Comparison of ENCODE assay signal across 15 cellular contexts in genomic region chr1:44714532-44714931, GRCh38. TPM values are rescaled to one million over a fixed set of nuclear protein-coding genes. Genes with fewer than 3 reads are reported as not detected.
DNase-seq lines count a peak whose midpoint lies in the region; ATAC-seq, FAIRE-seq and TF ChIP-seq lines count a peak whose summit lies in the region.
"Had no signal": no experiment of that assay in that cellular context is flagged by ENCODE, and none has a peak within 500 bp of the region (broad histone marks: within the 10 kb centered on the region; RNA-seq: fewer than 3 reads in every experiment).

No MANE protein-coding gene starts in this region.

- H3K27ac ChIP-seq in BLaER1 (no peak overlapping the region), HCT116 (ENCODE audit: low read depth, low read length) (no peak overlapping the region)
- H3K27ac ChIP-seq: tibial artery had no signal

- no peaks in the 10 kb centered on the region for H3K27me3 Mint-ChIP-seq in T-helper 17 cell
- H3K27me3 Mint-ChIP-seq in naive thymus-derived CD8-positive, alpha-beta T cell: no peaks in the 10 kb centered on the region

- H3K27me3 ChIP-seq in BLaER1: no peaks in the 10 kb centered on the region
- 0 out of 2 replicates have a peak, but pooled peaks cover 4% of the 10 kb centered on the region for H3K27me3 ChIP-seq in HCT116 (ENCODE audit: insufficient read depth, low read length)

- H3K9me3 ChIP-seq in BLaER1 (no peaks in the 10 kb centered on the region), HCT116 (ENCODE audit: control insufficient read depth in 1 of 2, insufficient read depth in 1 of 2, low read depth in 1 of 2, low read length in 2 of 2) (no peaks in the 10 kb centered on the region), T-helper 17 cell (ENCODE audit: control insufficient read depth, low read length, poor library complexity, severe bottlenecking) (no peaks in the 10 kb centered on the region)
- H3K9me3 ChIP-seq: tibial artery had no signal

- TF ChIP-seq POLR2A in HCT116 (IDR thresholded peaks at IDR 0.05; ENCODE audit: borderline replicate concordance, extremely low read depth, insufficient read depth, insufficient read length) (no peak), H54 (IDR thresholded peaks at IDR 0.05; ENCODE audit: low read depth, low read length) (no peak)

- peak; percentile 20 for ATAC-seq in HCT116
- ATAC-seq in T-helper 17 cell: no peak
- ATAC-seq in naive thymus-derived CD8-positive, alpha-beta T cell: no peak
- ATAC-seq in HG03354 (IDR thresholded peaks at IDR 0.05; ENCODE audit: poor library complexity, severe bottlenecking, unreplicated experiment): no peak
- ATAC-seq in HG02885 (IDR thresholded peaks at IDR 0.05; ENCODE audit: poor library complexity, unreplicated experiment): no peak

- CTCF ChIA-PET in HCT116 (lab: Charles Lee): interaction anchor here (0.6 to 1.1 kb wide), 2 partner anchors 82 to 687 kb away, joined by 3 to 4 read pairs; no protein-coding TSS in a partner anchor

- no peaks in the 10 kb centered on the region for H3K36me3 ChIP-seq in BLaER1
- H3K36me3 ChIP-seq in HCT116 (ENCODE audit: control insufficient read depth in 1 of 2, insufficient read depth in 2 of 2, low read length in 2 of 2): no peaks in the 10 kb centered on the region
- H3K36me3 ChIP-seq: tibial artery had no signal

- peaks cover 54% of the 10 kb centered on the region for H3K4me1 ChIP-seq in BLaER1
- peaks cover 16 to 27% of the 10 kb centered on the region in 2 experiments for H3K4me1 ChIP-seq in HCT116 (ENCODE audit: control insufficient read depth in 1 of 2, insufficient read depth in 2 of 2, low read length in 2 of 2)

- H3K9me3 Mint-ChIP-seq in naive thymus-derived CD8-positive, alpha-beta T cell: no peaks in the 10 kb centered on the region
- H3K9me3 Mint-ChIP-seq: endodermal cell had no signal

- TF ChIP-seq RAD21 in HCT116 (IDR thresholded peaks at IDR 0.05; ENCODE audit: low read depth): no peak

- H3K4me2 ChIP-seq in BLaER1 (peak overlapping the region; percentile 42), HCT116 (ENCODE audit: low read length) (peak overlapping the region; percentile 42)

- H3K36me3 Mint-ChIP-seq in T-helper 17 cell (ENCODE audit: low read depth): no peaks in the 10 kb centered on the region
- no peaks in the 10 kb centered on the region for H3K36me3 Mint-ChIP-seq in naive thymus-derived CD8-positive, alpha-beta T cell
- H3K36me3 Mint-ChIP-seq: WTC11 had no signal

- no peak overlapping the region for H3K9ac ChIP-seq in BLaER1
- no peak overlapping the region for H3K9ac ChIP-seq in HCT116 (ENCODE audit: low read length)

- H3K4me1 Mint-ChIP-seq in T-helper 17 cell: peaks cover 26% of the 10 kb centered on the region
- H3K4me1 Mint-ChIP-seq in naive thymus-derived CD8-positive, alpha-beta T cell: peaks cover 28 to 57% (median 45%) of the 10 kb centered on the region in 4 donors
- H3K4me1 Mint-ChIP-seq: nephron had no signal

- BruUV-seq in HCT116 (replicated peaks; lab: Mats Ljungman, UMichigan): no TSS peak

- RAD21 ChIA-PET in HCT116 (lab: Charles Lee; ENCODE audit: low non-redundant PET in 1 of 2, low total read pairs in 2 of 2, uncharacterized antibody in 2 of 2, unreplicated experiment in 2 of 2): no interaction called here

- intact Hi-C loops in HCT116 (cut with micrococcal nuclease): no loop called here

- POLR2A ChIA-PET in HCT116 (lab: Charles Lee): no interaction called here
- POLR2A ChIA-PET in naive thymus-derived CD8-positive, alpha-beta T cell (lab: Charles Lee): interaction anchor here (0.7 to 1.5 kb wide), 4 partner anchors 12 to 755 kb away, joined by 3 to 4 read pairs (median 4); partner anchors contain the start of gene UROD

- H4K20me1 ChIP-seq in BLaER1: no peaks in the 10 kb centered on the region
- H4K20me1 ChIP-seq in HCT116 (ENCODE audit: insufficient read depth): no peaks in the 10 kb centered on the region

- peak overlapping the region; percentile 55 for H2AFZ ChIP-seq in HCT116 (ENCODE audit: low read depth, low read length, poor library complexity, severe bottlenecking)

- no peaks in the 10 kb centered on the region for H3K79me2 ChIP-seq in HCT116 (ENCODE audit: insufficient read depth, low read length)

- H3K9me2 ChIP-seq in HCT116 (ENCODE audit: insufficient read depth): no peaks in the 10 kb centered on the region

- H3K27ac Mint-ChIP-seq in T-helper 17 cell: peak overlapping the region; percentile 47
- H3K27ac Mint-ChIP-seq in naive thymus-derived CD8-positive, alpha-beta T cell: peak overlapping the region in 8 of 10 donors; percentile 54 to 87 (median 72)
- H3K27ac Mint-ChIP-seq: endodermal cell, WTC11 had no signal

- no peak for FAIRE-seq in H54 (lab: Jason Lieb, UNC)
- FAIRE-seq: frontal cortex had no signal

- H3K4me3 ChIP-seq in BLaER1 (no peak overlapping the region), HCT116 (replicated peaks in 1 of 2; ENCODE audit: low read depth in 1 of 2, low read length in 2 of 2) (no peak overlapping the region)
- H3K4me3 ChIP-seq: tibial artery had no signal

- H3K4me3 Mint-ChIP-seq in T-helper 17 cell: peak overlapping the region; percentile 36
- H3K4me3 Mint-ChIP-seq in naive thymus-derived CD8-positive, alpha-beta T cell: peak overlapping the region in 6 of 10 donors; percentile 46 to 72 (median 58)
- H3K4me3 Mint-ChIP-seq: endodermal cell, nephron, WTC11 had no signal

- DNase-seq in HCT116 (ENCODE audit: low read depth, low spot score) (no peak), T-helper 17 cell (no peak), dedifferentiated amniotic fluid mesenchymal stem cell (ENCODE audit: extremely low spot score) (no peak), H54 (ENCODE audit: insufficient read length, low spot score) (no peak)
- DNase-seq in naive thymus-derived CD8-positive, alpha-beta T cell: no peak
- DNase-seq: left ventricle myocardium superior had no signal

- TF ChIP-seq CTCF in HCT116 (IDR thresholded peaks at IDR 0.05 in 2 of 3, conservative IDR thresholded peaks at IDR 0.05 in 1 of 3; ENCODE audit: borderline replicate concordance in 1 of 3, insufficient read depth in 1 of 3, low read depth in 2 of 3, low read length in 2 of 3): no peak

TF ChIP-seq in HCT116, 20 proteins besides CTCF, POLR2A, EP300 and RAD21:
- TF ChIP-seq POLR2AphosphoS5 (IDR thresholded peaks at IDR 0.05; ENCODE audit: low read depth, low read length) (no peak), ZNF274 (IDR thresholded peaks at IDR 0.05; ENCODE audit: low read depth, low read length) (no peak), JUND (IDR thresholded peaks at IDR 0.05) (no peak), MAX (IDR thresholded peaks at IDR 0.05) (no peak), SIN3A (IDR thresholded peaks at IDR 0.05; ENCODE audit: low read depth) (no peak), FOSL1 (IDR thresholded peaks at IDR 0.05; ENCODE audit: low read depth) (no peak), ZFX (IDR thresholded peaks at IDR 0.05) (no peak), ELF1 (IDR thresholded peaks at IDR 0.05; ENCODE audit: borderline replicate concordance, low read depth) (no peak), EZH2 (IDR thresholded peaks at IDR 0.05) (no peak), SP1 (IDR thresholded peaks at IDR 0.05; ENCODE audit: low read depth) (no peak), CEBPB (IDR thresholded peaks at IDR 0.05; ENCODE audit: low read depth) (no peak)
- TF ChIP-seq, protein P1, sequence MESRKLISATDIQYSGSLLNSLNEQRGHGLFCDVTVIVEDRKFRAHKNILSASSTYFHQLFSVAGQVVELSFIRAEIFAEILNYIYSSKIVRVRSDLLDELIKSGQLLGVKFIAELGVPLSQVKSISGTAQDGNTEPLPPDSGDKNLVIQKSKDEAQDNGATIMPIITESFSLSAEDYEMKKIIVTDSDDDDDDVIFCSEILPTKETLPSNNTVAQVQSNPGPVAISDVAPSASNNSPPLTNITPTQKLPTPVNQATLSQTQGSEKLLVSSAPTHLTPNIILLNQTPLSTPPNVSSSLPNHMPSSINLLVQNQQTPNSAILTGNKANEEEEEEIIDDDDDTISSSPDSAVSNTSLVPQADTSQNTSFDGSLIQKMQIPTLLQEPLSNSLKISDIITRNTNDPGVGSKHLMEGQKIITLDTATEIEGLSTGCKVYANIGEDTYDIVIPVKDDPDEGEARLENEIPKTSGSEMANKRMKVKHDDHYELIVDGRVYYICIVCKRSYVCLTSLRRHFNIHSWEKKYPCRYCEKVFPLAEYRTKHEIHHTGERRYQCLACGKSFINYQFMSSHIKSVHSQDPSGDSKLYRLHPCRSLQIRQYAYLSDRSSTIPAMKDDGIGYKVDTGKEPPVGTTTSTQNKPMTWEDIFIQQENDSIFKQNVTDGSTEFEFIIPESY (IDR thresholded peaks at IDR 0.05; ENCODE audit: extremely low read depth, insufficient replicate concordance, low read length): no peak

RNA-seq across cellular contexts. Expression of gene RNU5D-1, which starts 16.4 kb away (rescaled TPM):
- not detected for total RNA-seq in HCT116 (2021; ENCODE audit: unreplicated experiment)
- not detected in 2 replicates for polyA plus RNA-seq in HCT116 (2012)
- total RNA-seq in T-helper 17 cell: not detected
- not detected for total RNA-seq in naive thymus-derived CD8-positive, alpha-beta T cell
- not detected for polyA plus RNA-seq in naive thymus-derived CD8-positive, alpha-beta T cell
- total RNA-seq: endodermal cell, frontal cortex, left ventricle myocardium superior, WTC11 had no signal
- polyA plus RNA-seq: adipose tissue had no signal

RNA-seq across cellular contexts. Expression of gene KIF2C, which starts 25.1 kb away (rescaled TPM):
- total RNA-seq in HCT116 (2021; ENCODE audit: unreplicated experiment) (92.6 TPM), T-helper 17 cell (1 to 10 TPM; 1.4 to 1.7 TPM)
- 87.9 and 112 TPM in 2 replicates for polyA plus RNA-seq in HCT116 (2012)
- total RNA-seq in naive thymus-derived CD8-positive, alpha-beta T cell: under 1 TPM; 0.41 to 0.91 TPM
- under 1 TPM; 0.40 to 0.61 (median 0.40) TPM for polyA plus RNA-seq in naive thymus-derived CD8-positive, alpha-beta T cell

RNA-seq across cellular contexts. Expression of gene ARMH1, which starts 40.0 kb away (rescaled TPM):
- total RNA-seq in HCT116 (2021; ENCODE audit: unreplicated experiment) (3.2 TPM), T-helper 17 cell (10 to 100 TPM; 53.0 to 56.8 TPM)
- polyA plus RNA-seq in HCT116 (2012): 1.6 and 4.2 TPM in 2 replicates
- total RNA-seq in naive thymus-derived CD8-positive, alpha-beta T cell: 10 to 100 TPM; 70.4 to 79.0 TPM
- polyA plus RNA-seq in naive thymus-derived CD8-positive, alpha-beta T cell: 10 to 100 TPM; 46.2 to 75.6 (median 53.2) TPM

RNA-seq across cellular contexts. Expression of gene TMEM53, which starts 40.3 kb away (rescaled TPM):
- total RNA-seq in HCT116 (2021; ENCODE audit: unreplicated experiment) (10.8 TPM), T-helper 17 cell (1 to 10 TPM; 2.6 to 2.8 TPM)
- polyA plus RNA-seq in HCT116 (2012): 18.3 and 24.8 TPM in 2 replicates
- 1 to 10 TPM; 1.0 to 2.1 TPM for total RNA-seq in naive thymus-derived CD8-positive, alpha-beta T cell
- polyA plus RNA-seq in naive thymus-derived CD8-positive, alpha-beta T cell: 1 to 10 TPM; 4.6 to 5.9 (median 5.5) TPM

Comparison
In these comparisons a context has a peak if more than half of its experiments do, and no peak if none do; other contexts are left out.
1. RNA of gene KIF2C, which starts 25.1 kb away (total RNA-seq): 92.6 TPM in HCT116 (single experiment); 1.4 to 1.7 TPM in T-helper 17 cell and 0.41 to 0.91 TPM in naive thymus-derived CD8-positive, alpha-beta T cell; every median in the first group is over 10 times any median in the second.
2. RNA of gene ARMH1, which starts 40.0 kb away (total RNA-seq): 70.4 to 79.0 TPM in naive thymus-derived CD8-positive, alpha-beta T cell and 53.0 to 56.8 TPM in T-helper 17 cell; 3.2 TPM in HCT116 (single experiment); every median in the first group is over 10 times any median in the second.